ENCODE assay signal across 7 cellular contexts in the genomic region with DNA sequence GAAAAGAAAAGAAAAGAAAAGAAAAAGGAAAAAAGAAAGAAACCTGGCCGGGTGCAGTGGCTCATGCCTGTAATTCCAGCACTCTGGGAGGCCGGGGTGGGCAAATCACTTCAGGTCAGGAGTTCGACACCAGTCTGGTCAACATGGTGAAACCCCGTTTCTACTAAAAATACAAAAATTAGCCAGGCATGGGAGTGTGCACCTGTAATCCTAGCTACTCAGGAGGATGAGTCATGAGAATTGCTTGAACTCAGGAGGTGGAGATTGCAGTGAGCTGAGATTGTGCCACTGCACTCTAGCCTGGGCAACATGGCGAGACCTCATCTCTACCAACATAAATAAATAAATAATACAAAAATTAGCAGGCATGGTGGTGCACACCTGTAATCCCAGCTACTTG. TPM values are rescaled to one million over a fixed set of nuclear protein-coding genes. Genes with fewer than 3 reads are reported as not detected.
"Had no signal": no experiment of that assay in that cellular context is flagged by ENCODE, and none has a peak within 500 bp of the region (broad histone marks: within the 10 kb centered on the region; RNA-seq: fewer than 3 reads in every experiment).

No MANE protein-coding gene starts in this region.

RNA-seq across cellular contexts. Expression of gene GUCA1B, which starts 2.4 kb away (rescaled TPM):
- total RNA-seq: RPMI7951 had no signal

RNA-seq across cellular contexts. Expression of gene GUCA1A, which starts 19.2 kb away (rescaled TPM):
- total RNA-seq: activated CD4-positive, alpha-beta memory T cell treated with anti-CD3 and anti-CD28 coated beads, Interleukin-2, amount 10 ng/mL, durations not matched to agents 7 days and 5 days; activated CD8-positive, alpha-beta memory T cell treated with anti-CD3 and anti-CD28 coated beads, Interleukin-2, amount 10 ng/mL, durations not matched to agents 7 days and 5 days; OCI-LY7; Right ventricle myocardium inferior; RPMI7951; SK-MEL-5; T-helper 2 cell treated with Interferon-gamma antibody and Interleukin-4, amounts not matched to agents 100 ng/mL and 5 ng/mL, for 36 hours had no signal

RNA-seq across cellular contexts. Expression of gene C6orf132, which starts 50.0 kb away (rescaled TPM):
- total RNA-seq: RPMI7951, SK-MEL-5 had no signal
